ENCODE assay signal across 13 cellular contexts in genomic region chr11:67435727-67436458, GRCh38. TPM values are rescaled to one million over a fixed set of nuclear protein-coding genes. Genes with fewer than 3 reads are reported as not detected.
DNase-seq lines count a peak whose midpoint lies in the region; ATAC-seq and TF ChIP-seq lines count a peak whose summit lies in the region.
"Had no signal": no experiment of that assay in that cellular context is flagged by ENCODE, and none has a peak within 500 bp of the region (broad histone marks: within the 10 kb centered on the region; RNA-seq: fewer than 3 reads in every experiment).

No MANE protein-coding gene starts in this region.

- peak overlapping the region; percentile 98 for H3K4me3 ChIP-seq in CD8-positive, alpha-beta T cell (ENCODE audit: low read depth, low read length)
- no peak overlapping the region for H3K4me3 ChIP-seq in HCT116 (replicated peaks in 1 of 2; ENCODE audit: low read depth in 1 of 2, low read length in 2 of 2)

- peaks cover 40% of the 10 kb centered on the region for H3K36me3 Mint-ChIP-seq in CD8-positive, alpha-beta T cell
- peaks cover 47 to 51% of the 10 kb centered on the region in 2 donors for H3K36me3 Mint-ChIP-seq in activated naive CD4-positive, alpha-beta T cell treated with anti-CD3 and anti-CD28 coated beads, Interleukin-2, amount 50 U/mL, for 72 hours
- H3K36me3 Mint-ChIP-seq in naive B cell: peaks cover 7 to 16% of the 10 kb centered on the region in 2 donors

- H3K4me1 Mint-ChIP-seq in CD8-positive, alpha-beta T cell (ENCODE audit: low read depth): peaks cover 66% of the 10 kb centered on the region
- peaks cover 51 to 85% (median 66%) of the 10 kb centered on the region in 3 donors for H3K4me1 Mint-ChIP-seq in naive B cell

- DNase-seq in CD8-positive, alpha-beta T cell: no peak
- DNase-seq in HCT116 (ENCODE audit: low read depth, low spot score): no peak
- peak in 1 of 2 donors; percentile 63 for DNase-seq in activated naive CD4-positive, alpha-beta T cell treated with anti-CD3 and anti-CD28 coated beads, Interleukin-2, amount 50 U/mL, for 72 hours (ENCODE audit: low spot score in 2 of 2)
- no peak for DNase-seq in naive B cell
- no peak for DNase-seq in activated effector memory CD4-positive, alpha-beta T cell treated with anti-CD3 and anti-CD28 coated beads, Interleukin-2, amount 50 U/mL, for 16 hours
- DNase-seq: DMS79 treated with DMSO at 0.1 percent for 48 hours, NCI-H1930 had no signal

- no peak for TF ChIP-seq RAD21 in HCT116 (IDR thresholded peaks at IDR 0.05; ENCODE audit: low read depth)

- H3K9me3 Mint-ChIP-seq in CD8-positive, alpha-beta T cell: no peaks in the 10 kb centered on the region
- H3K9me3 Mint-ChIP-seq in activated naive CD4-positive, alpha-beta T cell treated with anti-CD3 and anti-CD28 coated beads, Interleukin-2, amount 50 U/mL, for 72 hours: no peaks in the 10 kb centered on the region
- H3K9me3 Mint-ChIP-seq in naive B cell: no peaks in the 10 kb centered on the region

- CTCF ChIA-PET in CD8-positive, alpha-beta T cell (lab: Charles Lee): interaction anchor here (1.2 to 3.9 kb wide), 9 partner anchors 18 to 84 kb away, joined by 3 to 29 read pairs (median 4); partner anchors contain the start of genes PPP1CA and TBC1D10C
- CTCF ChIA-PET in HCT116 (lab: Charles Lee): no interaction called here

- peaks cover 67% of the 10 kb centered on the region for H3K4me1 ChIP-seq in CD8-positive, alpha-beta T cell (ENCODE audit: insufficient read depth, low read length)
- H3K4me1 ChIP-seq in HCT116 (ENCODE audit: control insufficient read depth in 1 of 2, insufficient read depth in 2 of 2, low read length in 2 of 2): peaks cover 0 to 16% of the 10 kb centered on the region in 2 experiments; a peak in 3 of 4 replicates

- no peak overlapping the region for H3K9ac ChIP-seq in HCT116 (ENCODE audit: low read length)

- no peaks in the 10 kb centered on the region for H3K27me3 ChIP-seq in CD8-positive, alpha-beta T cell (ENCODE audit: insufficient read depth, low read length)
- H3K27me3 ChIP-seq in HCT116 (ENCODE audit: insufficient read depth, low read length): no peaks in the 10 kb centered on the region

- POLR2A ChIA-PET in CD8-positive, alpha-beta T cell (lab: Charles Lee): interaction anchor here (0.9 to 13.3 kb wide), 21 partner anchors 7 to 196 kb away, joined by 3 to 317 read pairs (median 15); partner anchors contain the start of genes AIP, CABP4, CARNS1 and GPR152
- POLR2A ChIA-PET in HCT116 (lab: Charles Lee): no interaction called here

- H3K9me2 ChIP-seq in HCT116 (ENCODE audit: insufficient read depth): no peaks in the 10 kb centered on the region

- H4K20me1 ChIP-seq in HCT116 (ENCODE audit: insufficient read depth): no peaks in the 10 kb centered on the region

- intact Hi-C loops in CD8-positive, alpha-beta T cell (cut with DNase I, micrococcal nuclease): loop anchor here (2.0 kb wide), 6 partner anchors 19 to 71 kb away; partner anchors contain the start of genes AIP (in 1 of the 2) and TMEM134 (in 1 of the 2)
- intact Hi-C loops in HCT116 (cut with micrococcal nuclease): no loop called here

- H3K4me2 ChIP-seq in HCT116 (ENCODE audit: low read length): no peak overlapping the region

- no peak for ATAC-seq in CD8-positive, alpha-beta T cell
- ATAC-seq in HCT116: no peak
- peak in 1 of 2 donors; percentile 8 for ATAC-seq in activated naive CD4-positive, alpha-beta T cell treated with anti-CD3 and anti-CD28 coated beads, Interleukin-2, amount 50 U/mL, for 72 hours
- no peak for ATAC-seq in naive B cell (ENCODE audit: low read depth in 2 of 2)
- no peak for ATAC-seq in GM18907 (IDR thresholded peaks at IDR 0.05; ENCODE audit: unreplicated experiment)
- no peak for ATAC-seq in HG02678 (IDR thresholded peaks at IDR 0.05; ENCODE audit: unreplicated experiment)
- no peak for ATAC-seq in GM21515 (IDR thresholded peaks at IDR 0.05; ENCODE audit: unreplicated experiment)

- TF ChIP-seq CTCF in CD8-positive, alpha-beta T cell (IDR thresholded peaks at IDR 0.05): no peak
- TF ChIP-seq CTCF in HCT116 (IDR thresholded peaks at IDR 0.05 in 2 of 3, conservative IDR thresholded peaks at IDR 0.05 in 1 of 3; ENCODE audit: borderline replicate concordance in 1 of 3, insufficient read depth in 1 of 3, low read depth in 2 of 3, low read length in 2 of 3): no peak

- H3K36me3 ChIP-seq in CD8-positive, alpha-beta T cell (ENCODE audit: insufficient read depth, low read length): peaks cover 20% of the 10 kb centered on the region
- peaks cover 10 to 13% of the 10 kb centered on the region in 2 experiments; a peak in 3 of 4 replicates for H3K36me3 ChIP-seq in HCT116 (ENCODE audit: control insufficient read depth in 1 of 2, insufficient read depth in 2 of 2, low read length in 2 of 2)

- H2AFZ ChIP-seq in HCT116 (ENCODE audit: low read depth, low read length, poor library complexity, severe bottlenecking): no peak overlapping the region

- BruUV-seq in HCT116 (replicated peaks; lab: Mats Ljungman, UMichigan): no TSS peak

- peaks cover 4% of the 10 kb centered on the region; the same call in 1 of the 2 replicates for H3K79me2 ChIP-seq in HCT116 (ENCODE audit: insufficient read depth, low read length)

- no peaks in the 10 kb centered on the region for H3K27me3 Mint-ChIP-seq in CD8-positive, alpha-beta T cell (ENCODE audit: low read depth)
- no peaks in the 10 kb centered on the region for H3K27me3 Mint-ChIP-seq in naive B cell

- RAD21 ChIA-PET in HCT116 (lab: Charles Lee; ENCODE audit: low non-redundant PET in 1 of 2, low total read pairs in 2 of 2, uncharacterized antibody in 2 of 2, unreplicated experiment in 2 of 2): no interaction called here

- TF ChIP-seq POLR2A in HCT116 (IDR thresholded peaks at IDR 0.05; ENCODE audit: borderline replicate concordance, extremely low read depth, insufficient read depth, insufficient read length): no peak

- H3K4me3 Mint-ChIP-seq in CD8-positive, alpha-beta T cell: peak overlapping the region; percentile 89
- H3K4me3 Mint-ChIP-seq in naive B cell: peak overlapping the region; percentile 94 to 98 (median 96)

- H3K9me3 ChIP-seq in CD8-positive, alpha-beta T cell (ENCODE audit: low read length): no peaks in the 10 kb centered on the region
- no peaks in the 10 kb centered on the region for H3K9me3 ChIP-seq in HCT116 (ENCODE audit: control insufficient read depth in 1 of 2, insufficient read depth in 1 of 2, low read depth in 1 of 2, low read length in 2 of 2)

- H3K27ac ChIP-seq in CD8-positive, alpha-beta T cell (ENCODE audit: low read depth, low read length): peak overlapping the region; percentile 82
- H3K27ac ChIP-seq in HCT116 (ENCODE audit: low read depth, low read length): peak overlapping the region; percentile 1; the same call in 1 of the 2 replicates

- H3K27ac Mint-ChIP-seq in CD8-positive, alpha-beta T cell: peak overlapping the region; percentile 86
- H3K27ac Mint-ChIP-seq in activated naive CD4-positive, alpha-beta T cell treated with anti-CD3 and anti-CD28 coated beads, Interleukin-2, amount 50 U/mL, for 72 hours: peak overlapping the region; percentile 89 to 90
- peak overlapping the region; percentile 51 to 96 (median 80) for H3K27ac Mint-ChIP-seq in naive B cell

TF ChIP-seq in HCT116, 20 proteins besides CTCF, POLR2A, EP300 and RAD21:
- TF ChIP-seq YY1 (IDR thresholded peaks at IDR 0.05; ENCODE audit: extremely low read depth, insufficient replicate concordance, low read depth, low read length) (no peak), SIN3A (IDR thresholded peaks at IDR 0.05; ENCODE audit: low read depth) (no peak), EZH2phosphoT487 (IDR thresholded peaks at IDR 0.05; ENCODE audit: borderline replicate concordance) (no peak), ELF1 (IDR thresholded peaks at IDR 0.05; ENCODE audit: borderline replicate concordance, low read depth) (no peak), EZH2 (IDR thresholded peaks at IDR 0.05) (no peak), CEBPB (IDR thresholded peaks at IDR 0.05; ENCODE audit: low read depth) (no peak), CBX3 (IDR thresholded peaks at IDR 0.05; ENCODE audit: low read depth) (no peak), MAX (IDR thresholded peaks at IDR 0.05) (no peak)

RNA-seq across cellular contexts. Expression of gene PTPRCAP, which starts 1.6 kb away (rescaled TPM):
- total RNA-seq in CD8-positive, alpha-beta T cell: 100 to 1,000 TPM; 138 to 144 TPM
- 1.4 TPM for total RNA-seq in HCT116 (2021; ENCODE audit: unreplicated experiment)
- polyA plus RNA-seq in HCT116 (2012): 2.5 and 3.0 TPM in 2 replicates
- total RNA-seq in activated naive CD4-positive, alpha-beta T cell treated with anti-CD3 and anti-CD28 coated beads, Interleukin-2, amount 50 U/mL, for 72 hours: 100 to 1,000 TPM in 1 of 2 donors, 10 to 100 TPM in 1; 65.2 to 131 TPM
- 1,000 to 10,000 TPM in 3 of 6 donors, 100 to 1,000 TPM in 3; 953 to 1,146 (median 1,009) TPM for polyA plus RNA-seq in naive B cell (ENCODE audit: low read depth in 6 of 6)

RNA-seq across cellular contexts. Expression of gene CORO1B, which starts 7.4 kb away (rescaled TPM):
- total RNA-seq in CD8-positive, alpha-beta T cell: 1 to 10 TPM; 7.5 to 9.3 TPM
- 94.5 TPM for total RNA-seq in HCT116 (2021; ENCODE audit: unreplicated experiment)
- 96.4 and 118 TPM in 2 replicates for polyA plus RNA-seq in HCT116 (2012)
- total RNA-seq in activated naive CD4-positive, alpha-beta T cell treated with anti-CD3 and anti-CD28 coated beads, Interleukin-2, amount 50 U/mL, for 72 hours: 100 to 1,000 TPM; 293 to 428 TPM
- polyA plus RNA-seq in naive B cell (ENCODE audit: low read depth in 6 of 6): 1 to 10 TPM; 6.5 to 9.9 (median 8.7) TPM

RNA-seq across cellular contexts. Expression of gene RPS6KB2, which starts 7.6 kb away (rescaled TPM):
- 10 to 100 TPM; 71.8 to 76.2 TPM for total RNA-seq in CD8-positive, alpha-beta T cell
- total RNA-seq in HCT116 (2021; ENCODE audit: unreplicated experiment): 54.1 TPM
- 46.1 and 52.7 TPM in 2 replicates for polyA plus RNA-seq in HCT116 (2012)
- total RNA-seq in activated naive CD4-positive, alpha-beta T cell treated with anti-CD3 and anti-CD28 coated beads, Interleukin-2, amount 50 U/mL, for 72 hours: 10 to 100 TPM; 64.3 to 68.8 TPM
- 10 to 100 TPM; 37.9 to 54.7 (median 50.0) TPM for polyA plus RNA-seq in naive B cell (ENCODE audit: low read depth in 6 of 6)

RNA-seq across cellular contexts. Expression of gene GPR152, which starts 16.6 kb away (rescaled TPM):
- not detected for total RNA-seq in CD8-positive, alpha-beta T cell
- not detected for total RNA-seq in HCT116 (2021; ENCODE audit: unreplicated experiment)
- not detected in 2 replicates for polyA plus RNA-seq in HCT116 (2012)
- total RNA-seq in activated naive CD4-positive, alpha-beta T cell treated with anti-CD3 and anti-CD28 coated beads, Interleukin-2, amount 50 U/mL, for 72 hours: not detected
- polyA plus RNA-seq in naive B cell (ENCODE audit: low read depth in 6 of 6): 1 to 10 TPM in 5 of 6 donors, not detected in 1; 1.1 to 2.5 (median 1.7) TPM
- total RNA-seq: epithelial cell of proximal tubule, liver, urinary bladder had no signal
- polyA plus RNA-seq: liver, urinary bladder had no signal

RNA-seq across cellular contexts. Expression of gene CABP4, which starts 19.3 kb away (rescaled TPM):
- total RNA-seq in CD8-positive, alpha-beta T cell: 1 to 10 TPM; 5.0 to 5.2 TPM
- total RNA-seq in HCT116 (2021; ENCODE audit: unreplicated experiment): not detected
- 0.08 TPM in 1 of 2 replicates, not detected in the other for polyA plus RNA-seq in HCT116 (2012)
- total RNA-seq in activated naive CD4-positive, alpha-beta T cell treated with anti-CD3 and anti-CD28 coated beads, Interleukin-2, amount 50 U/mL, for 72 hours: 1 to 10 TPM; 1.7 to 2.8 TPM
- 1 to 10 TPM in 5 of 6 donors, not detected in 1; 1.5 to 6.8 (median 2.1) TPM for polyA plus RNA-seq in naive B cell (ENCODE audit: low read depth in 6 of 6)
- total RNA-seq: epithelial cell of proximal tubule had no signal

Comparison
In these comparisons a context has a peak if more than half of its experiments do, and no peak if none do; other contexts are left out.
1. RNA of gene PTPRCAP, which starts 1.6 kb away (total RNA-seq): 138 to 144 TPM in CD8-positive, alpha-beta T cell and 65.2 to 131 TPM in activated naive CD4-positive, alpha-beta T cell treated with anti-CD3 and anti-CD28 coated beads, Interleukin-2, amount 50 U/mL, for 72 hours; 1.4 TPM in HCT116 (single experiment); every median in the first group is over 10 times any median in the second.
2. Peak in every context shown above with its lines, with median percentiles within 50 percentile points of each other: H3K27ac Mint-ChIP-seq.